ENCODE assay signal across 8 cellular contexts in genomic region chr19:42269518-42270345, GRCh38. TPM values are rescaled to one million over a fixed set of nuclear protein-coding genes. Genes with fewer than 3 reads are reported as not detected.
A peak's percentile ranks its signal among the peaks of the same experiment; 100 is the strongest.
DNase-seq lines count a peak whose midpoint lies in the region; ATAC-seq and TF ChIP-seq lines count a peak whose summit lies in the region.

No MANE protein-coding gene starts in this region.

- H3K9me3 ChIP-seq in mammary epithelial cell (replicated peaks; ENCODE audit: insufficient read depth, low read length) = no peaks in the 10 kb centered on the region

- peak overlapping the region; percentile 97 for H3K27ac ChIP-seq in mammary epithelial cell (ENCODE audit: insufficient read depth, low read depth, low read length)
- peak overlapping the region; percentile 88 for H3K27ac ChIP-seq in urinary bladder (ENCODE audit: low read depth)

- dilution Hi-C loops in mammary epithelial cell (cut with HindIII; ENCODE audit: low sequenced_read_pairs) = no loop called here

- ATAC-seq in Right ventricle myocardium superior (ENCODE audit: poor library complexity) = no peak
- ATAC-seq in Right ventricle myocardium inferior = no peak

- H4K20me1 ChIP-seq in mammary epithelial cell (ENCODE audit: insufficient read depth, low read length) = no peaks in the 10 kb centered on the region

- TSS peak; percentile 98 for BruUV-seq in mammary epithelial cell (replicated peaks; lab: Mats Ljungman, UMichigan)

- TF ChIP-seq CTCF in mammary epithelial cell (conservative IDR thresholded peaks at IDR 0.05 in 1 of 2, IDR thresholded peaks at IDR 0.05 in 1 of 2; ENCODE audit: extremely low read depth in 1 of 2, insufficient read depth in 1 of 2, low read depth in 1 of 2, low read length in 2 of 2) = no peak

- H3K9ac ChIP-seq in mammary epithelial cell (ENCODE audit: insufficient read depth, low read length) = peak overlapping the region; percentile 96

- WGBS in mammary epithelial cell (ENCODE audit: low coverage, missing lambda C conversion rate) = 0% methylated on average over 1 of the region's 9 CpGs
- WGBS in urinary bladder = 36% methylated on average over 9 of the region's 9 CpGs

- H3K4me2 ChIP-seq in mammary epithelial cell (ENCODE audit: insufficient read depth, low read depth, low read length) = peak overlapping the region; percentile 83

- H3K79me2 ChIP-seq in mammary epithelial cell (ENCODE audit: insufficient read depth, low read length) = peaks cover 48% of the 10 kb centered on the region

- in situ Hi-C loops in mammary epithelial cell (cut with MboI; ENCODE audit: low sequenced_read_pairs in 2 of 2) = no loop called here

- CTCF ChIA-PET in mammary epithelial cell (lab: Charles Lee; ENCODE audit: low non-redundant PET) = interaction anchor here (1.4 kb wide), 1 partner anchor 24 kb away, joined by 3 read pairs; no protein-coding TSS in a partner anchor

- H2AFZ ChIP-seq in mammary epithelial cell (ENCODE audit: low read depth, low read length) = no peak overlapping the region

- H3K4me1 ChIP-seq in mammary epithelial cell (ENCODE audit: insufficient read depth, low read length) = peaks cover 41% of the 10 kb centered on the region
- no peaks in the 10 kb centered on the region for H3K4me1 ChIP-seq in urinary bladder (ENCODE audit: insufficient read depth)

- DNase-seq in Right ventricle myocardium superior (peak; percentile 55), Right ventricle myocardium inferior (ENCODE audit: missing footprints) (no peak), mammary epithelial cell (no peak), medulla oblongata (ENCODE audit: extremely low spot score) (peak; percentile 29), 8988T (no peak), midbrain (lab: John Stamatoyannopoulos, UW) (no peak), kidney tubule cell (ENCODE audit: low spot score) (no peak)

- H3K36me3 ChIP-seq in mammary epithelial cell (ENCODE audit: insufficient read depth, low read length) (peaks cover 5% of the 10 kb centered on the region), urinary bladder (ENCODE audit: insufficient read depth) (no peaks in the 10 kb centered on the region)

- no peaks in the 10 kb centered on the region for H3K27me3 ChIP-seq in mammary epithelial cell (ENCODE audit: insufficient read depth, low read length)

- intact Hi-C loops in Right ventricle myocardium superior (cut with DNase I) = no loop called here
- intact Hi-C loops in Right ventricle myocardium inferior (cut with DNase I) = loop anchor here (2.0 kb wide), 2 partner anchors 15 to 25 kb away; partner anchors contain the start of gene ERF
- intact Hi-C loops in mammary epithelial cell (cut with micrococcal nuclease) = loop anchor here (1.0 kb wide), 1 partner anchor 9 kb away; no protein-coding TSS in a partner anchor

- H3K4me3 ChIP-seq in mammary epithelial cell (replicated peaks in 1 of 3; ENCODE audit: insufficient read depth in 1 of 3, low read depth in 2 of 3, low read length in 3 of 3) (peak overlapping the region; percentile 64 to 69 (median 64)), urinary bladder (ENCODE audit: low read depth, low read length) (peak overlapping the region; percentile 70)

RNA-seq across cellular contexts. Expression of gene CIC, which starts 0.7 kb away (rescaled TPM):
- total RNA-seq in Right ventricle myocardium superior = 33.6 TPM
- total RNA-seq in Right ventricle myocardium inferior = 34.6 TPM
- 10 to 100 TPM; 37.0 to 91.0 TPM for total RNA-seq in mammary epithelial cell
- polyA plus RNA-seq in mammary epithelial cell = 19.4 TPM
- polyA minus RNA-seq in mammary epithelial cell = 24.7 TPM
- total RNA-seq in urinary bladder = 14.0 TPM
- 59.5 TPM for polyA plus RNA-seq in urinary bladder

RNA-seq across cellular contexts. Expression of gene ERF, which starts 14.8 kb away (rescaled TPM):
- total RNA-seq in Right ventricle myocardium superior (42.1 TPM), Right ventricle myocardium inferior (44.4 TPM), mammary epithelial cell (100 to 1,000 TPM; 101 to 139 TPM), urinary bladder (17.9 TPM)
- polyA plus RNA-seq in mammary epithelial cell (86.1 TPM), urinary bladder (50.9 TPM)
- 36.6 TPM for polyA minus RNA-seq in mammary epithelial cell

RNA-seq across cellular contexts. Expression of gene GSK3A, which starts 27.3 kb away (rescaled TPM):
- total RNA-seq in Right ventricle myocardium superior (35.6 TPM), Right ventricle myocardium inferior (36.3 TPM), mammary epithelial cell (10 to 100 TPM; 29.3 to 61.9 TPM), urinary bladder (8.4 TPM)
- polyA plus RNA-seq in mammary epithelial cell (42.9 TPM), urinary bladder (56.9 TPM)
- polyA minus RNA-seq in mammary epithelial cell = 52.4 TPM

RNA-seq across cellular contexts. Expression of gene PRR19, which starts 32.2 kb away (rescaled TPM):
- not detected for total RNA-seq in Right ventricle myocardium superior
- total RNA-seq in Right ventricle myocardium inferior = 0.51 TPM
- total RNA-seq in mammary epithelial cell = 1 to 10 TPM; 1.0 to 1.7 TPM
- polyA plus RNA-seq in mammary epithelial cell = 2.2 TPM
- polyA minus RNA-seq in mammary epithelial cell = 1.7 TPM
- not detected for total RNA-seq in urinary bladder
- polyA plus RNA-seq in urinary bladder = 1.0 TPM

RNA-seq across cellular contexts. Expression of gene PAFAH1B3, which starts 32.7 kb away (rescaled TPM):
- total RNA-seq in Right ventricle myocardium superior (4.3 TPM), Right ventricle myocardium inferior (3.7 TPM), mammary epithelial cell (10 to 100 TPM; 32.7 to 57.9 TPM), urinary bladder (15.9 TPM)
- polyA plus RNA-seq in mammary epithelial cell (80.7 TPM), urinary bladder (20.9 TPM)
- 77.2 TPM for polyA minus RNA-seq in mammary epithelial cell

Comparison
In these comparisons a context has a peak if more than half of its experiments do, and no peak if none do; other contexts are left out.
1. DNase-seq: peak in Right ventricle myocardium superior (single experiment) and medulla oblongata (single experiment); none in Right ventricle myocardium inferior (single experiment), mammary epithelial cell (single experiment), 8988T (single experiment), midbrain (single experiment) and kidney tubule cell (single experiment).